15 cellular contexts compared by ENCODE assay signal in genomic region chr16:89953671-89954406, GRCh38.
A peak's percentile ranks its signal among the peaks of the same experiment; 100 is the strongest.
DNase-seq lines count a peak whose midpoint lies in the region; ATAC-seq and TF ChIP-seq lines count a peak whose summit lies in the region.
"Had no signal": no experiment of that assay in that cellular context is flagged by ENCODE, and none has a peak within 500 bp of the region (broad histone marks: within the 10 kb centered on the region; RNA-seq: fewer than 3 reads in every experiment).

No MANE protein-coding gene starts in this region.

- H4K20me1 ChIP-seq in SU-DHL-6 (ENCODE audit: low read depth, low read length) = no peaks in the 10 kb centered on the region

- peaks cover 5% of the 10 kb centered on the region; the same call in 1 of the 2 replicates for H3K79me2 ChIP-seq in SU-DHL-6 (ENCODE audit: insufficient read depth, low read length)

- TF ChIP-seq CTCF in GM13976 (IDR thresholded peaks at IDR 0.05; ENCODE audit: borderline replicate concordance, control extremely low read depth, extremely low read depth, insufficient read depth, missing control alignments) = no peak
- no peak for TF ChIP-seq CTCF in SU-DHL-6 (IDR thresholded peaks at IDR 0.05; ENCODE audit: insufficient read depth, low read length, poor library complexity, severe bottlenecking)

- no peaks in the 10 kb centered on the region for H3K27me3 ChIP-seq in SU-DHL-6 (ENCODE audit: low read length)
- H3K27me3 ChIP-seq: esophagus squamous epithelium, right lobe of liver had no signal

- no peaks in the 10 kb centered on the region for H3K9me3 ChIP-seq in SU-DHL-6 (ENCODE audit: insufficient read depth, low read length)
- H3K9me3 ChIP-seq: esophagus squamous epithelium, right lobe of liver had no signal

- no peaks in the 10 kb centered on the region for H3K9me2 ChIP-seq in SU-DHL-6 (replicated peaks; ENCODE audit: insufficient read depth, low read length)

- peak; percentile 75 for DNase-seq in GM13976 (ENCODE audit: low spot score)
- DNase-seq in HuH-7.5 (ENCODE audit: low spot score) = no peak
- no peak for DNase-seq in activated CD4-positive, alpha-beta T cell treated with anti-CD3 and anti-CD28 coated beads, Interleukin-2, amount 50 U/mL, for 4 hours
- DNase-seq in activated T-cell treated with anti-CD3 and anti-CD28 coated beads for 4 hours = no peak
- no peak for DNase-seq in KBM-7
- DNase-seq: activated CD4-positive, alpha-beta T cell treated with anti-CD3 and anti-CD28 coated beads, Interleukin-2, amount 10 ng/mL, durations not matched to agents 7 days and 5 days; activated naive CD4-positive, alpha-beta T cell treated with anti-CD3 and anti-CD28 coated beads, Interleukin-2, amount 50 U/mL, for 16 hours; cerebellar nuclear complex; EL; esophagus squamous epithelium; NCI-H524; right lobe of liver had no signal

- ATAC-seq in GM21381 (IDR thresholded peaks at IDR 0.05; ENCODE audit: unreplicated experiment) (peak; percentile 60), HG03095 (IDR thresholded peaks at IDR 0.05; ENCODE audit: unreplicated experiment) (peak; percentile 62)
- ATAC-seq: right lobe of liver had no signal

- H2AFZ ChIP-seq in SU-DHL-6 (ENCODE audit: low read depth, low read length, severe bottlenecking) = no peak overlapping the region

- no peaks in the 10 kb centered on the region for H3K36me3 ChIP-seq in SU-DHL-6 (ENCODE audit: low read length)

- in situ Hi-C loops in GM13976 (cut with MboI; ENCODE audit: low sequenced_read_pairs, unreplicated experiment) = no loop called here
- in situ Hi-C loops in KBM-7 (cut with MboI; ENCODE audit: low pct_unique_long_range_greater_than_20kb, low sequenced_read_pairs) = no loop called here

- H3K27ac ChIP-seq in SU-DHL-6 (ENCODE audit: low read depth, low read length) = peak overlapping the region; percentile 86
- H3K27ac ChIP-seq: esophagus squamous epithelium, right lobe of liver had no signal

- peak overlapping the region; percentile 20 for H3K4me3 ChIP-seq in SU-DHL-6 (ENCODE audit: insufficient read depth, low read length, poor library complexity, severe bottlenecking)
- H3K4me3 ChIP-seq: esophagus squamous epithelium, right lobe of liver had no signal

- peak overlapping the region; percentile 46 for H3K4me2 ChIP-seq in SU-DHL-6 (ENCODE audit: low read depth, low read length, poor library complexity, severe bottlenecking)

- H3F3A ChIP-seq in SU-DHL-6 (ENCODE audit: insufficient read depth) = peaks cover 31% of the 10 kb centered on the region

- peak overlapping the region; percentile 36 for H3K9ac ChIP-seq in SU-DHL-6 (ENCODE audit: low read length)
